18 cellular contexts compared by ENCODE assay signal in genomic region chr4:48299560-48299959, GRCh38. TPM values are rescaled to one million over a fixed set of nuclear protein-coding genes. Genes with fewer than 3 reads are reported as not detected.
DNase-seq lines count a peak whose midpoint lies in the region; FAIRE-seq and TF ChIP-seq lines count a peak whose summit lies in the region.
"Had no signal": no experiment of that assay in that cellular context is flagged by ENCODE, and none has a peak within 500 bp of the region (broad histone marks: within the 10 kb centered on the region; RNA-seq: fewer than 3 reads in every experiment).

No MANE protein-coding gene starts in this region.

- H3K4me2 ChIP-seq in SK-N-SH, result peak overlapping the region; percentile 25; the same call in 1 of the 2 replicates
- no peak overlapping the region for H3K4me2 ChIP-seq in H1 (ENCODE audit: insufficient read depth in 1 of 2, low read depth in 2 of 2, low read length in 2 of 2)
- H3K4me2 ChIP-seq in neuronal stem cell (ENCODE audit: insufficient read depth, low read length, poor library complexity, severe bottlenecking), result no peak overlapping the region
- H3K4me2 ChIP-seq: GM23338 had no signal

- H3K79me2 ChIP-seq in SK-N-SH (ENCODE audit: insufficient read depth) (no peaks in the 10 kb centered on the region), H1 (ENCODE audit: control insufficient read depth in 1 of 2, insufficient read depth in 2 of 2, low read length in 2 of 2) (no peaks in the 10 kb centered on the region)

- no peak overlapping the region for H2BK12ac ChIP-seq in H1 (ENCODE audit: low read depth, low read length)
- no peak overlapping the region for H2BK12ac ChIP-seq in neuronal stem cell (ENCODE audit: low read length)

- no peak overlapping the region for H2AK5ac ChIP-seq in H1 (ENCODE audit: low read depth, low read length)
- no peak overlapping the region for H2AK5ac ChIP-seq in neuronal stem cell (ENCODE audit: low read depth, low read length)

- TF ChIP-seq RAD21 in SK-N-SH (IDR thresholded peaks at IDR 0.05; ENCODE audit: low read length) (no peak), H1 (IDR thresholded peaks at IDR 0.05 in 1 of 2, conservative IDR thresholded peaks at IDR 0.05 in 1 of 2; ENCODE audit: low read depth in 2 of 2, low read length in 2 of 2) (no peak)

- TF ChIP-seq CTCF in SK-N-SH (IDR thresholded peaks at IDR 0.05), result no peak
- no peak for TF ChIP-seq CTCF in H1 (IDR thresholded peaks at IDR 0.05; ENCODE audit: control extremely low read depth in 1 of 3, insufficient read depth in 1 of 3, low read depth in 1 of 3, low read length in 3 of 3)
- no peak for TF ChIP-seq CTCF in breast epithelium (IDR thresholded peaks at IDR 0.05)

- peak overlapping the region; percentile 13; the same call in 1 of the 2 replicates for H2AFZ ChIP-seq in SK-N-SH (ENCODE audit: low read depth)
- 0 out of 2 replicates have a peak overlapping the region, but pooled peaks have one; percentile 43 for H2AFZ ChIP-seq in H1 (ENCODE audit: low read length)
- H2AFZ ChIP-seq in neuronal stem cell (ENCODE audit: low read length), result no peak overlapping the region
- H2AFZ ChIP-seq: GM23338 had no signal

- no peak overlapping the region for H3K56ac ChIP-seq in H1 (replicated peaks; ENCODE audit: insufficient read length, low read depth, low read length)

- no peaks in the 10 kb centered on the region for H3F3A ChIP-seq in SK-N-SH (replicated peaks; ENCODE audit: insufficient read depth)

- H3K14ac ChIP-seq in H1 (ENCODE audit: insufficient read length) (no peak overlapping the region), neuronal stem cell (ENCODE audit: low read length) (no peak overlapping the region)

- H4K20me1 ChIP-seq in SK-N-SH (ENCODE audit: insufficient read depth) (no peaks in the 10 kb centered on the region), H1 (replicated peaks in 1 of 2; ENCODE audit: control insufficient read depth in 1 of 2, insufficient read depth in 2 of 2, low read length in 2 of 2) (no peaks in the 10 kb centered on the region)

- no peaks in the 10 kb centered on the region for H3K9me3 ChIP-seq in SK-N-SH
- no peaks in the 10 kb centered on the region for H3K9me3 ChIP-seq in H1 (ENCODE audit: insufficient read depth in 2 of 2, low read depth in 1 of 2, low read length in 1 of 2)
- H3K9me3 ChIP-seq in neuronal stem cell (replicated peaks in 1 of 2; ENCODE audit: control insufficient read depth in 2 of 2, insufficient read depth in 1 of 2, low read depth in 1 of 2, low read length in 2 of 2), result no peaks in the 10 kb centered on the region
- no peaks in the 10 kb centered on the region for H3K9me3 ChIP-seq in breast epithelium

- H4K91ac ChIP-seq in H1 (replicated peaks; ENCODE audit: insufficient read length, low read length) (no peak overlapping the region), neuronal stem cell (ENCODE audit: low read depth, low read length, poor library complexity) (no peak overlapping the region)

- H4K8ac ChIP-seq in H1 (ENCODE audit: extremely low read depth, insufficient read depth, low read length), result no peak overlapping the region
- H4K8ac ChIP-seq in neuronal stem cell (ENCODE audit: low read depth, low read length), result no peak overlapping the region

- no peak overlapping the region for H3K4ac ChIP-seq in H1 (replicated peaks; ENCODE audit: insufficient read length, low read depth, low read length)
- H3K4ac ChIP-seq in neuronal stem cell (ENCODE audit: low read length), result no peak overlapping the region

- no peaks in the 10 kb centered on the region for H3K36me3 ChIP-seq in SK-N-SH (replicated peaks in 1 of 2; ENCODE audit: control insufficient read depth in 1 of 2, insufficient read depth in 2 of 2, low read length in 1 of 2)
- no peaks in the 10 kb centered on the region for H3K36me3 ChIP-seq in H1 (ENCODE audit: control insufficient read depth in 2 of 4, insufficient read depth in 4 of 4, low read length in 3 of 4)
- no peaks in the 10 kb centered on the region for H3K36me3 ChIP-seq in neuronal stem cell (replicated peaks in 1 of 2; ENCODE audit: control insufficient read depth in 2 of 2, insufficient read depth in 2 of 2, low read length in 2 of 2)
- no peaks in the 10 kb centered on the region for H3K36me3 ChIP-seq in breast epithelium

- H3K27ac ChIP-seq in SK-N-SH (ENCODE audit: low read depth in 2 of 2, low read length in 1 of 2) (peak overlapping the region in 1 of 2 experiments; percentile 43; a peak in 1 of 4 replicates), H1 (ENCODE audit: low read depth, low read length) (no peak overlapping the region), neuronal stem cell (replicated peaks; ENCODE audit: low read length) (no peak overlapping the region), breast epithelium (no peak overlapping the region)
- H3K27ac ChIP-seq: 22Rv1 had no signal

- no peak for TF ChIP-seq POLR2A in H1 (IDR thresholded peaks at IDR 0.05; ENCODE audit: control extremely low read depth in 1 of 2, low read depth in 2 of 2, low read length in 2 of 2)
- TF ChIP-seq POLR2A in breast epithelium (IDR thresholded peaks at IDR 0.05), result no peak

- H2BK20ac ChIP-seq in H1 (ENCODE audit: low read length), result no peak overlapping the region

- no peak overlapping the region for H2BK15ac ChIP-seq in H1 (ENCODE audit: low read length)
- no peak overlapping the region for H2BK15ac ChIP-seq in neuronal stem cell (ENCODE audit: low read length)

- intact Hi-C loops in breast epithelium (cut with DNase I; ENCODE audit: low total_unique reads), result no loop called here

- no peaks in the 10 kb centered on the region for H3K23me2 ChIP-seq in H1 (ENCODE audit: low read depth, low read length)

- WGBS in SK-N-SH (ENCODE audit: low lambda C conversion rate), result 92% methylated on average over 4 of the region's 4 CpGs
- WGBS in H1 (ENCODE audit: extremely low coverage in 1 of 2, insufficient coverage in 1 of 2, insufficient read length in 1 of 2, insufficient replicate concordance in 2 of 2, low coverage in 1 of 2, low lambda C conversion rate in 2 of 2, missing lambda C conversion rate in 1 of 2), 2 experiments, result 89% methylated on average over 4 of the region's 4 CpGs; no CpG with 5 or more reads in 1 of the 2 experiments
- WGBS in neuronal stem cell (ENCODE audit: extremely low coverage in 2 of 2, insufficient read length in 2 of 2, insufficient replicate concordance in 1 of 2), 2 donors, result no CpG with 5 or more reads among the region's 4 CpGs

- H3K18ac ChIP-seq in H1 (ENCODE audit: extremely low read depth, low read length), result no peak overlapping the region
- peak overlapping the region; percentile 5 for H3K18ac ChIP-seq in neuronal stem cell (ENCODE audit: low read length)

- H3K23ac ChIP-seq in H1 (ENCODE audit: insufficient read length) (no peak overlapping the region), neuronal stem cell (ENCODE audit: low read depth, low read length, poor library complexity) (no peak overlapping the region)

- H2BK120ac ChIP-seq in H1 (replicated peaks; ENCODE audit: low read depth, low read length), result no peak overlapping the region
- H2BK120ac ChIP-seq in neuronal stem cell (ENCODE audit: low read depth, low read length), result no peak overlapping the region

- peaks cover 3% of the 10 kb centered on the region in 2 experiments; a peak in 1 of 4 replicates for H3K4me1 ChIP-seq in SK-N-SH (ENCODE audit: control insufficient read depth in 1 of 2, insufficient read depth in 2 of 2, low read depth in 1 of 2, low read length in 1 of 2)
- no peaks in the 10 kb centered on the region for H3K4me1 ChIP-seq in H1 (replicated peaks in 1 of 4; ENCODE audit: control insufficient read depth in 3 of 4, insufficient read depth in 4 of 4, low read length in 3 of 4)
- no peaks in the 10 kb centered on the region for H3K4me1 ChIP-seq in neuronal stem cell (ENCODE audit: control insufficient read depth in 2 of 2, insufficient read depth in 1 of 2, low read depth in 1 of 2, low read length in 2 of 2)
- H3K4me1 ChIP-seq in breast epithelium, result no peaks in the 10 kb centered on the region

- no peak overlapping the region for H2BK5ac ChIP-seq in H1 (ENCODE audit: low read depth, low read length)
- no peak overlapping the region for H2BK5ac ChIP-seq in neuronal stem cell (ENCODE audit: low read length)

- FAIRE-seq in H1 (lab: Jason Lieb, UNC) (no peak), GM19239 (lab: Jason Lieb, UNC) (no peak)
- FAIRE-seq: D721Med, GM12892 had no signal

- CTCF ChIA-PET in SK-N-SH (lab: Yijun Ruan, JAX) (interaction anchor here (0.9 to 1.0 kb wide), 2 partner anchors 9 to 480 kb away, joined by 3 to 6 read pairs; partner anchors contain the start of gene FRYL), H1 (lab: Charles Lee; ENCODE audit: partially characterized antibody) (interaction anchor here (1.2 to 1.5 kb wide), 3 partner anchors 8 to 247 kb away, joined by 3 to 5 read pairs (median 3); no protein-coding TSS in a partner anchor)

- H4K5ac ChIP-seq in H1 (ENCODE audit: insufficient read length, low read depth, low read length), result no peak overlapping the region

- no peak overlapping the region for H3K9ac ChIP-seq in SK-N-SH
- H3K9ac ChIP-seq in H1 (replicated peaks in 1 of 4; ENCODE audit: extremely low read depth in 1 of 4, low read depth in 3 of 4, low read length in 3 of 4), result no peak overlapping the region
- no peak overlapping the region for H3K9ac ChIP-seq in neuronal stem cell (ENCODE audit: low read depth, low read length, poor library complexity)

- DNase-seq in EH (ENCODE audit: low read depth), result peak; percentile 38
- DNase-seq in SK-N-SH, result no peak
- DNase-seq in H1 (ENCODE audit: low read depth in 1 of 2, low spot score in 2 of 2), result no peak
- no peak for DNase-seq in neuronal stem cell (ENCODE audit: low spot score)
- DNase-seq in iPS-NIHi7 (ENCODE audit: extremely low spot score), result no peak
- DNase-seq in NCI-H510A (lab: John Stamatoyannopoulos, UW), result no peak
- no peak for DNase-seq in breast epithelium (ENCODE audit: low spot score in 2 of 2)
- no peak for DNase-seq in GM19239 (ENCODE audit: insufficient read length, low spot score)
- DNase-seq: CD8-positive, alpha-beta T cell; COR-L47; DMS153; DMS79 treated with DMSO at 0.1 percent for 48 hours; GDM1; H9 had no signal

- POLR2A ChIA-PET in SK-N-SH (lab: Yijun Ruan, JAX), result no interaction called here
- POLR2A ChIA-PET in H1 (lab: Charles Lee; ENCODE audit: partially characterized antibody), result interaction anchor here (1.1 kb wide), 1 partner anchor 43 kb away, joined by 3 read pairs; no protein-coding TSS in a partner anchor

- H3K79me1 ChIP-seq in H1 (ENCODE audit: low read depth, low read length) (no peaks in the 10 kb centered on the region), neuronal stem cell (ENCODE audit: low read depth, low read length) (no peaks in the 10 kb centered on the region)

- H3K27me3 ChIP-seq in SK-N-SH (ENCODE audit: insufficient read depth) (no peaks in the 10 kb centered on the region), H1 (replicated peaks in 1 of 4; ENCODE audit: control insufficient read depth in 3 of 4, extremely low read depth in 1 of 4, insufficient read depth in 3 of 4, low read length in 3 of 4) (no peaks in the 10 kb centered on the region), neuronal stem cell (ENCODE audit: control insufficient read depth in 3 of 3, insufficient read depth in 3 of 3, low read depth in 1 of 3, low read length in 3 of 3) (no peaks in the 10 kb centered on the region), breast epithelium (no peaks in the 10 kb centered on the region)

- no peak for TF ChIP-seq EP300 in SK-N-SH (IDR thresholded peaks at IDR 0.05; ENCODE audit: borderline replicate concordance in 1 of 2, low read depth in 1 of 2, low read length in 1 of 2)
- no peak for TF ChIP-seq EP300 in H1 (IDR thresholded peaks at IDR 0.05; ENCODE audit: borderline replicate concordance in 1 of 2, low read depth in 2 of 2, low read length in 2 of 2)

- H3K4me3 ChIP-seq in SK-N-SH (ENCODE audit: low read depth in 2 of 2, low read length in 1 of 2) (no peak overlapping the region), H1 (ENCODE audit: extremely low read depth in 1 of 4, insufficient read depth in 2 of 4, low read depth in 3 of 4, low read length in 4 of 4) (no peak overlapping the region), neuronal stem cell (ENCODE audit: low read length in 2 of 2) (no peak overlapping the region), breast epithelium (no peak overlapping the region)
- H3K4me3 ChIP-seq: GM23338 had no signal

- no peaks in the 10 kb centered on the region for H3K9me2 ChIP-seq in SK-N-SH

RNA-seq across cellular contexts. Expression of gene TEC, which starts 29.9 kb away (rescaled TPM):
- polyA plus RNA-seq in SK-N-SH (2012; rRNA removed) (0.85 and 1.3 TPM in 2 replicates), H1 (2011; rRNA removed) (0.38 and 0.73 TPM in 2 replicates)
- polyA plus RNA-seq in SK-N-SH (2012; cell fraction: cytosol; rRNA removed), result 1.1 and 1.5 TPM in 2 replicates
- polyA plus RNA-seq in SK-N-SH (2012; cell fraction: nucleus; rRNA removed), result 1.8 and 3.7 TPM in 2 replicates
- total RNA-seq in H1 (2021; fragmentation: NEBNext Ultra II Directional; extraction: Animal tissue kit (Norgen Biotek cat#: 25700)), result 1.8 and 2.3 TPM in 2 replicates
- polyA plus RNA-seq in H1 (2011; cell fraction: cytosol; rRNA removed), result 0.78 TPM
- 1.00 TPM for polyA plus RNA-seq in H1 (2011; cell fraction: nucleus; rRNA removed)
- polyA plus RNA-seq in H1 (2012, experiment 1 of 2), result 0.99 to 2.0 TPM (median 1.7 TPM) in 4 replicates
- polyA plus RNA-seq in H1 (2012, experiment 2 of 2), result 0.05 TPM
- 0.87 TPM for polyA plus RNA-seq in H1 (2013, experiment 1 of 2)
- 1.1 TPM for polyA plus RNA-seq in H1 (2013, experiment 2 of 2)
- polyA minus RNA-seq in H1 (2011; rRNA and poly(A)+ RNA removed), result 1.5 and 2.3 TPM in 2 replicates
- 0.66 TPM for polyA minus RNA-seq in H1 (2011; cell fraction: cytosol; rRNA and poly(A)+ RNA removed)
- polyA minus RNA-seq in H1 (2011; cell fraction: nucleus; rRNA and poly(A)+ RNA removed), result 4.5 TPM
- polyA plus RNA-seq in neuronal stem cell (2013, experiment 1 of 2), result 0.04 TPM
- 0.06 TPM for polyA plus RNA-seq in neuronal stem cell (2013, experiment 2 of 2)
- 1 to 10 TPM; 2.9 to 5.4 (median 5.1) TPM for total RNA-seq in breast epithelium

RNA-seq across cellular contexts. Expression of gene SLAIN2, which starts 41.8 kb away (rescaled TPM):
- 16.2 and 17.0 TPM in 2 replicates for polyA plus RNA-seq in SK-N-SH (2012; rRNA removed)
- 22.6 and 25.7 TPM in 2 replicates for polyA plus RNA-seq in SK-N-SH (2012; cell fraction: cytosol; rRNA removed)
- 11.0 and 21.0 TPM in 2 replicates for polyA plus RNA-seq in SK-N-SH (2012; cell fraction: nucleus; rRNA removed)
- total RNA-seq in H1 (2021; fragmentation: NEBNext Ultra II Directional; extraction: Animal tissue kit (Norgen Biotek cat#: 25700)), result 40.0 and 42.2 TPM in 2 replicates
- polyA plus RNA-seq in H1 (2011; rRNA removed), result 6.6 and 8.2 TPM in 2 replicates
- 10.0 TPM for polyA plus RNA-seq in H1 (2011; cell fraction: cytosol; rRNA removed)
- polyA plus RNA-seq in H1 (2011; cell fraction: nucleus; rRNA removed), result 16.5 TPM
- 10.3 to 22.1 TPM (median 18.6 TPM) in 4 replicates for polyA plus RNA-seq in H1 (2012, experiment 1 of 2)
- 3.8 TPM for polyA plus RNA-seq in H1 (2012, experiment 2 of 2)
- polyA plus RNA-seq in H1 (2013, experiment 1 of 2), result 36.0 TPM
- polyA plus RNA-seq in H1 (2013, experiment 2 of 2), result 37.0 TPM
- polyA minus RNA-seq in H1 (2011; rRNA and poly(A)+ RNA removed), result 28.0 and 32.9 TPM in 2 replicates
- 20.0 TPM for polyA minus RNA-seq in H1 (2011; cell fraction: cytosol; rRNA and poly(A)+ RNA removed)
- polyA minus RNA-seq in H1 (2011; cell fraction: nucleus; rRNA and poly(A)+ RNA removed), result 18.4 TPM
- polyA plus RNA-seq in neuronal stem cell (2013, experiment 1 of 2), result 61.5 TPM
- 63.1 TPM for polyA plus RNA-seq in neuronal stem cell (2013, experiment 2 of 2)
- 10 to 100 TPM; 41.6 to 76.6 (median 76.5) TPM for total RNA-seq in breast epithelium
